Comparison of ENCODE assay signal across 9 cellular contexts in the genomic region with DNA sequence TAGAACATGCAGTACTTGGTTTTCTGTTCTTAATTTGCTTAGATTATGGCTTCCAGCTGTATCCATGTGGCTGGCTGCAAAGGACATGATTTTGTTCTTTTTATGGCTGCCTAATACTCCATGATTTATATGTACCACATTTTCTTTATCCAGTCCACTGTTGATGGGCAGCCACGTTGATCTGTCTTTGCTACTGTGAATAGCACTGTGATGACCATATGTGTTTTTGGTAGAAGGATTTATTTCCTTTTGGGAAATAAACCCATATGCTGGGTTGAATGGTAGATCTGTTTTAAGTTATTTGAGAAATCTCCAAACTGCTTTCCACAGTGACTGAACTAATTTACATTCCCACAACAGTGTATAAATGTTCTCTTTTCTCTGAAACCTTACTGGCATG.
"Had no signal": no experiment of that assay in that cellular context is flagged by ENCODE, and none has a peak within 500 bp of the region (broad histone marks: within the 10 kb centered on the region; RNA-seq: fewer than 3 reads in every experiment).

No MANE protein-coding gene starts in this region.

- H2AFZ ChIP-seq: GM23338 had no signal

- H3K4me2 ChIP-seq: GM23338, KMS-11 had no signal

- ATAC-seq: GM23338 had no signal

- DNase-seq: H9, HCEC 1CT, Karpas-422, KBM-7 had no signal

- H3K27ac ChIP-seq: KMS-11 had no signal

- H3K4me3 ChIP-seq: GM23338 had no signal

- H3K9ac ChIP-seq: KMS-11 had no signal

- FAIRE-seq: H1, H54, HTR-8/SVneo had no signal
